Comparison of ENCODE assay signal across 2 cellular contexts in the genomic region with DNA sequence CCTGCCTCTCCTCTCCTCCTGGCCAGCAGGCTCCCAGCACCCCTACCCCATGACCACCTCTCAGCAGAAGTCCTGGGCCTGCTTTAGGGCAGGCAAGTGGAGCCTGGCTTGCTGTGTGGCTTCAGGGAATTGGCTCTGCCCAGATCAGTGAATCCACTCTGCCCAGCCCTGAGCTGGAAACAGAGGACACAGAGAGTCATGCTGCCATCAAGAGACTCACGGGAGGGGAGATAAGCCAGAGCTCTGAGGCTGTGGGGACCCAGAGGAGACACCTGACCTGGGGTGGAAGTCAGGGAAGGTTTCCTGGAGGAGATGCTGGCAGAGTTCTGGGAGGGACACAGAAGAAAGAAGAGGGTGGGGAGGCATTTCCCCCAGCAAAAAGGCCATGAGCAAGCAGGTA.
TF ChIP-seq lines count a peak whose summit lies in the region.

No MANE protein-coding gene starts in this region.

TF ChIP-seq in IMR-90, 13 proteins besides CTCF, POLR2A, EP300 and RAD21:
- TF ChIP-seq RCOR1 (IDR thresholded peaks at IDR 0.05; ENCODE audit: insufficient replicate concordance, low read length), result no peak
- no peak for TF ChIP-seq USF2 (IDR thresholded peaks at IDR 0.05; ENCODE audit: low read depth, low read length)
- no peak for TF ChIP-seq BHLHE40 (IDR thresholded peaks at IDR 0.05; ENCODE audit: low read depth, low read length)
- no peak for TF ChIP-seq SMC3 (IDR thresholded peaks at IDR 0.05; ENCODE audit: low read depth, low read length)
- no peak for TF ChIP-seq MAFK (IDR thresholded peaks at IDR 0.05; ENCODE audit: low read depth, low read length)
- no peak for TF ChIP-seq RFX5 (IDR thresholded peaks at IDR 0.05; ENCODE audit: low read depth, low read length)
- no peak for TF ChIP-seq NFE2L2 (IDR thresholded peaks at IDR 0.05; ENCODE audit: low read depth, low read length)
- TF ChIP-seq FOS (IDR thresholded peaks at IDR 0.05; ENCODE audit: low read depth, low read length), result no peak
- TF ChIP-seq CEBPB (IDR thresholded peaks at IDR 0.05; ENCODE audit: low read depth, low read length), result no peak
- TF ChIP-seq, protein P1, sequence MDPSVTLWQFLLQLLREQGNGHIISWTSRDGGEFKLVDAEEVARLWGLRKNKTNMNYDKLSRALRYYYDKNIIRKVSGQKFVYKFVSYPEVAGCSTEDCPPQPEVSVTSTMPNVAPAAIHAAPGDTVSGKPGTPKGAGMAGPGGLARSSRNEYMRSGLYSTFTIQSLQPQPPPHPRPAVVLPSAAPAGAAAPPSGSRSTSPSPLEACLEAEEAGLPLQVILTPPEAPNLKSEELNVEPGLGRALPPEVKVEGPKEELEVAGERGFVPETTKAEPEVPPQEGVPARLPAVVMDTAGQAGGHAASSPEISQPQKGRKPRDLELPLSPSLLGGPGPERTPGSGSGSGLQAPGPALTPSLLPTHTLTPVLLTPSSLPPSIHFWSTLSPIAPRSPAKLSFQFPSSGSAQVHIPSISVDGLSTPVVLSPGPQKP (IDR thresholded peaks at IDR 0.05; ENCODE audit: borderline replicate concordance, low read depth, low read length), result no peak
- TF ChIP-seq MAZ (IDR thresholded peaks at IDR 0.05; ENCODE audit: borderline replicate concordance, low read depth, low read length), result no peak
- TF ChIP-seq MXI1 (IDR thresholded peaks at IDR 0.05; ENCODE audit: borderline replicate concordance, low read depth, low read length), result no peak
- no peak for TF ChIP-seq CHD1 (IDR thresholded peaks at IDR 0.05; ENCODE audit: low read depth, low read length)
TF ChIP-seq in IMR-90: peak in this region for 0.

TF ChIP-seq in H1, 55 proteins besides CTCF, POLR2A, EP300 and RAD21:
- TF ChIP-seq CHD2 (IDR thresholded peaks at IDR 0.05; ENCODE audit: low read length) (no peak), JUN (IDR thresholded peaks at IDR 0.05; ENCODE audit: low read depth, low read length) (no peak), USF2 (IDR thresholded peaks at IDR 0.05; ENCODE audit: low read length) (no peak), BRCA1 (IDR thresholded peaks at IDR 0.05; ENCODE audit: low read depth, low read length) (no peak), TAF7 (optimal IDR thresholded peaks at IDR 0.05; ENCODE audit: borderline replicate concordance, low read depth, low read length) (no peak)
